ENCODE assay signal across 11 cellular contexts in genomic region chr16:567362-568256, GRCh38. TPM values are rescaled to one million over a fixed set of nuclear protein-coding genes. Genes with fewer than 3 reads are reported as not detected.
DNase-seq lines count a peak whose midpoint lies in the region; ATAC-seq and TF ChIP-seq lines count a peak whose summit lies in the region.
"Had no signal": no experiment of that assay in that cellular context is flagged by ENCODE, and none has a peak within 500 bp of the region (broad histone marks: within the 10 kb centered on the region; RNA-seq: fewer than 3 reads in every experiment).

No MANE protein-coding gene starts in this region.

- H3K14ac ChIP-seq in trophoblast cell (ENCODE audit: low read length): no peak overlapping the region

- no peak overlapping the region for H2BK120ac ChIP-seq in trophoblast cell (ENCODE audit: insufficient read depth, low read length, poor library complexity)

- H3K79me1 ChIP-seq in trophoblast cell (ENCODE audit: low read length): peaks cover 11% of the 10 kb centered on the region

- H3K9ac ChIP-seq in BLaER1 treated with 17β-estradiol and CSF1 and Interleukin-3, amounts not matched to agents 10 nM and 100 nM: peak overlapping the region; percentile 69 to 94 (median 88)
- H3K9ac ChIP-seq in colonic mucosa (ENCODE audit: low read depth in 2 of 2, low read length in 2 of 2) (peak overlapping the region; percentile 9 to 57), trophoblast cell (ENCODE audit: low read length) (no peak overlapping the region)

- no peak for ATAC-seq in HG03196 (IDR thresholded peaks at IDR 0.05; ENCODE audit: unreplicated experiment)
- no peak for ATAC-seq in HG03521 (IDR thresholded peaks at IDR 0.05; ENCODE audit: unreplicated experiment)

- peak overlapping the region; percentile 39 for H4K91ac ChIP-seq in trophoblast cell (ENCODE audit: low read depth, low read length)

- peaks cover 4 to 17% (median 12%) of the 10 kb centered on the region in 11 experiments for H3K27me3 ChIP-seq in BLaER1 treated with 17β-estradiol and CSF1 and Interleukin-3, amounts not matched to agents 10 nM and 100 nM
- H3K27me3 ChIP-seq in colonic mucosa (no peaks in the 10 kb centered on the region), trophoblast cell (ENCODE audit: insufficient read depth, low read length) (no peaks in the 10 kb centered on the region)

- H2BK5ac ChIP-seq in trophoblast cell (ENCODE audit: low read depth, low read length, poor library complexity): no peak overlapping the region

- H3K9me3 ChIP-seq in BLaER1 treated with 17β-estradiol and CSF1 and Interleukin-3, amounts not matched to agents 10 nM and 100 nM (replicated peaks in 1 of 11): no peaks in the 10 kb centered on the region
- H3K9me3 ChIP-seq in colonic mucosa (no peaks in the 10 kb centered on the region), trophoblast cell (ENCODE audit: insufficient read depth, low read depth, low read length) (peaks cover 5% of the 10 kb centered on the region)

- intact Hi-C loops in colonic mucosa (cut with DNase I): no loop called here

- H3K4me3 ChIP-seq in BLaER1 treated with 17β-estradiol and CSF1 and Interleukin-3, amounts not matched to agents 10 nM and 100 nM: peak overlapping the region; percentile 47 to 61 (median 54)
- H3K4me3 ChIP-seq in Jurkat, Clone E6-1 (ENCODE audit: low read length): peak overlapping the region; percentile 18; the same call in 1 of the 2 replicates
- H3K4me3 ChIP-seq in colonic mucosa (peak overlapping the region; percentile 19), trophoblast cell (ENCODE audit: low read depth, low read length) (no peak overlapping the region)

- H3K36me3 ChIP-seq in BLaER1 treated with 17β-estradiol and CSF1 and Interleukin-3, amounts not matched to agents 10 nM and 100 nM: peaks cover 0 to 10% (median 3%) of the 10 kb centered on the region in 11 experiments; a peak in 8 of 22 replicates
- H3K36me3 ChIP-seq in colonic mucosa: no peaks in the 10 kb centered on the region
- H3K36me3 ChIP-seq in trophoblast cell (ENCODE audit: control insufficient read depth in 1 of 2, insufficient read depth in 2 of 2, low read length in 2 of 2): peaks cover 2 to 5% of the 10 kb centered on the region in 2 experiments

- no CpG with 5 or more reads among the region's 35 CpGs for WGBS in trophoblast cell (ENCODE audit: extremely low coverage, insufficient coverage, insufficient read length)

- H3K18ac ChIP-seq in trophoblast cell (ENCODE audit: low read length): no peak overlapping the region

- H4K12ac ChIP-seq in trophoblast cell (ENCODE audit: low read depth, low read length): peak overlapping the region; percentile 22

- H3K4me2 ChIP-seq in BLaER1 treated with 17β-estradiol and CSF1 and Interleukin-3, amounts not matched to agents 10 nM and 100 nM: peak overlapping the region; percentile 91 to 99 (median 98)
- no peak overlapping the region for H3K4me2 ChIP-seq in trophoblast cell (ENCODE audit: low read length)

- H3K4me1 ChIP-seq in BLaER1 treated with 17β-estradiol and CSF1 and Interleukin-3, amounts not matched to agents 10 nM and 100 nM: peaks cover 49 to 70% (median 64%) of the 10 kb centered on the region in 10 experiments
- H3K4me1 ChIP-seq in colonic mucosa (peaks cover 20% of the 10 kb centered on the region), trophoblast cell (ENCODE audit: control insufficient read depth in 1 of 2, insufficient read depth in 2 of 2, low read length in 2 of 2) (peaks cover 30 to 37% of the 10 kb centered on the region in 2 experiments)

- no peak for DNase-seq in Jurkat, Clone E6-1 (ENCODE audit: low read depth, low spot score)
- DNase-seq in colonic mucosa: no peak
- DNase-seq in trophoblast cell: no peak
- no peak for DNase-seq in NCI-H187 treated with DMSO at 0.1 percent for 48 hours (lab: John Stamatoyannopoulos, UW)
- no peak for DNase-seq in NCI-H345 treated with DMSO at 0.1 percent for 48 hours (lab: John Stamatoyannopoulos, UW; ENCODE audit: unreplicated experiment)
- DNase-seq: amniotic stem cell had no signal

- peak overlapping the region; percentile 63 to 86 (median 76); a peak in 21 of 22 replicates for H3K27ac ChIP-seq in BLaER1 treated with 17β-estradiol and CSF1 and Interleukin-3, amounts not matched to agents 10 nM and 100 nM
- no peak overlapping the region for H3K27ac ChIP-seq in colonic mucosa
- no peak overlapping the region for H3K27ac ChIP-seq in trophoblast cell (ENCODE audit: low read depth, low read length)

- peaks cover 3% of the 10 kb centered on the region for H3K79me2 ChIP-seq in trophoblast cell (ENCODE audit: control insufficient read depth, insufficient read depth, low read length, poor library complexity)

- peaks cover 0 to 37% (median 15%) of the 10 kb centered on the region in 11 experiments; a peak in 18 of 22 replicates for H4K20me1 ChIP-seq in BLaER1 treated with 17β-estradiol and CSF1 and Interleukin-3, amounts not matched to agents 10 nM and 100 nM

- no peak overlapping the region for H3K23ac ChIP-seq in trophoblast cell (ENCODE audit: low read length)

- no peak for TF ChIP-seq CTCF in colonic mucosa (IDR thresholded peaks at IDR 0.05)

- H2AFZ ChIP-seq in trophoblast cell (ENCODE audit: insufficient read depth, low read length, poor library complexity): no peak overlapping the region

- H2BK12ac ChIP-seq in trophoblast cell (ENCODE audit: low read length): peak overlapping the region; percentile 32

- peak overlapping the region; percentile 5 for H2AK5ac ChIP-seq in trophoblast cell (ENCODE audit: low read length)

- peak overlapping the region; percentile 51 for H4K8ac ChIP-seq in trophoblast cell (ENCODE audit: low read depth, low read length)

- H3K4ac ChIP-seq in trophoblast cell (ENCODE audit: low read depth, low read length): no peak overlapping the region

RNA-seq across cellular contexts. Expression of gene NHLRC4, which starts 0.8 kb away (rescaled TPM):
- not detected for polyA plus RNA-seq in Jurkat, Clone E6-1 (2012; ENCODE audit: insufficient read depth, insufficient read length)
- total RNA-seq in colonic mucosa: under 1 TPM; 0.32 to 0.35 TPM
- polyA plus RNA-seq in trophoblast cell (2013): 0.25 and 0.28 TPM in 2 replicates

RNA-seq across cellular contexts. Expression of gene PIGQ, which starts 2.2 kb away (rescaled TPM):
- 28.1 TPM for polyA plus RNA-seq in Jurkat, Clone E6-1 (2012; ENCODE audit: insufficient read depth, insufficient read length)
- total RNA-seq in colonic mucosa: 10 to 100 TPM; 25.6 to 59.3 TPM
- 26.7 and 27.0 TPM in 2 replicates for polyA plus RNA-seq in trophoblast cell (2013)

RNA-seq across cellular contexts. Expression of gene PRR35, which starts 7.4 kb away (rescaled TPM):
- not detected for polyA plus RNA-seq in Jurkat, Clone E6-1 (2012; ENCODE audit: insufficient read depth, insufficient read length)
- total RNA-seq in colonic mucosa: not detected
- 0.04 TPM in 2 replicates for polyA plus RNA-seq in trophoblast cell (2013)
- total RNA-seq: lung microvascular endothelial cell, ureter had no signal

RNA-seq across cellular contexts. Expression of gene RAB40C, which starts 22.3 kb away (rescaled TPM):
- 20.7 TPM for polyA plus RNA-seq in Jurkat, Clone E6-1 (2012; ENCODE audit: insufficient read depth, insufficient read length)
- total RNA-seq in colonic mucosa: 10 to 100 TPM; 34.9 to 38.5 TPM
- 26.3 and 27.6 TPM in 2 replicates for polyA plus RNA-seq in trophoblast cell (2013)

RNA-seq across cellular contexts. Expression of gene CAPN15, which starts 40.1 kb away (rescaled TPM):
- 57.8 TPM for polyA plus RNA-seq in Jurkat, Clone E6-1 (2012; ENCODE audit: insufficient read depth, insufficient read length)
- total RNA-seq in colonic mucosa: 100 to 1,000 TPM in 1 of 2 donors, 10 to 100 TPM in 1; 74.6 to 139 TPM
- polyA plus RNA-seq in trophoblast cell (2013): 22.8 and 23.9 TPM in 2 replicates

Comparison
In these comparisons a context has a peak if more than half of its experiments do, and no peak if none do; other contexts are left out.
1. H3K27ac ChIP-seq: peak in BLaER1 treated with 17β-estradiol and CSF1 and Interleukin-3, amounts not matched to agents 10 nM and 100 nM (11 of 11); none in colonic mucosa (single experiment) and trophoblast cell (single experiment).